Comparison of ENCODE assay signal across 26 cellular contexts in the genomic region with DNA sequence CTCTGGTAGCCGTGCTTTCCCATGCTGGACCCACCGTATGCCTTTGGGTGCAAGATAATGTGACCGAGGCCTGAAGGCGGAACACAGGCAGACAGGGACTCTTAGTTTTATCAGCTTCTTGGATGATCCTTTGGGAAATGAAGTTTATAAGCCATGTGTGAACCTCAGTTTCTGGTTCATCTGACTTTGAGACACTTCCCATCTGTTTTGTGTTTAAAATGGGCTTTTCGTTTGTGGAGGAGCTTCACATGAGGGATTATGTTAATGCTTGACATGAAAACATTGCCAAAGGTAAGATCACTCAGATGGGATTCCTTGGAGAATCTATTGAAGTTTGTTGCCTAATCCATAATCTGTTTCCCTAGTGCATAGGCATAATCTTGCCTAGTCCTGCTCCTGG.
"Had no signal": no experiment of that assay in that cellular context is flagged by ENCODE, and none has a peak within 500 bp of the region (broad histone marks: within the 10 kb centered on the region; RNA-seq: fewer than 3 reads in every experiment).

No MANE protein-coding gene starts in this region.

- H3K36me3 ChIP-seq: adrenal gland, ascending aorta, brain microvascular endothelial cell, heart right ventricle, left lung, lower lobe of right lung, pancreas, prostate gland, thoracic aorta, uterus had no signal

- H3K27ac ChIP-seq: ascending aorta, brain microvascular endothelial cell, heart right ventricle, left lung, lower lobe of right lung, pancreas, prostate gland, skin epidermis, thoracic aorta had no signal

- H3K4me1 ChIP-seq: adrenal gland, left lung, lower lobe of right lung, pancreas, prostate gland, uterus had no signal

- DNase-seq: activated CD4-positive, alpha-beta T cell treated with anti-CD3 and anti-CD28 coated beads for 36 hours; activated CD4-positive, alpha-beta T cell treated with anti-CD3 and anti-CD28 coated beads, Interleukin-2, amount 50 U/mL, for 4 hours; activated CD4-positive, CD25-positive, alpha-beta regulatory T cell; activated effector memory CD4-positive, alpha-beta T cell treated with Interleukin-2 at 50 U/mL for 16 hours; activated naive CD4-positive, alpha-beta T cell treated with Interleukin-2 at 50 U/mL for 16 hours; activated T-cell treated with anti-CD3 and anti-CD28 coated beads for 4 hours; cortex of kidney; effector memory CD8-positive, alpha-beta T cell; heart right ventricle; left lung; lower lobe of right lung; mucosa of descending colon; pancreas; retina; stimulated activated CD4-positive, alpha-beta T cell treated with anti-CD3 and anti-CD28 coated beads, Interleukin-1b, Interleukin-23, amount 100 ng/mL, for 48 hours; stimulated activated naive CD4-positive, alpha-beta T cell treated with Interleukin-2 at 50 U/mL for 16 hours; uterus had no signal

- H3K9me3 ChIP-seq: adrenal gland, ascending aorta, left lung, lower lobe of right lung, mucosa of descending colon, prostate gland, thoracic aorta, uterus had no signal

- H3K27me3 ChIP-seq: adrenal gland, ascending aorta, brain microvascular endothelial cell, left lung, pancreas, uterus had no signal

- H3K4me3 Mint-ChIP-seq: activated CD4-positive, alpha-beta T cell treated with anti-CD3 and anti-CD28 coated beads for 36 hours; activated naive CD8-positive, alpha-beta T cell; effector memory CD8-positive, alpha-beta T cell; type B pancreatic cell had no signal

- H3K4me1 Mint-ChIP-seq: activated CD4-positive, alpha-beta T cell treated with anti-CD3 and anti-CD28 coated beads for 36 hours had no signal

- ATAC-seq: activated CD4-positive, alpha-beta T cell treated with anti-CD3 and anti-CD28 coated beads for 36 hours; effector memory CD8-positive, alpha-beta T cell; lower lobe of right lung; mucosa of descending colon; pancreas; sciatic nerve had no signal

- H3K27me3 Mint-ChIP-seq: type B pancreatic cell had no signal

- H3K4me3 ChIP-seq: adrenal gland, ascending aorta, heart right ventricle, left lung, lower lobe of right lung, mucosa of descending colon, pancreas, prostate gland, skin epidermis, thoracic aorta, uterus had no signal

- H3K27ac Mint-ChIP-seq: activated CD4-positive, alpha-beta T cell treated with anti-CD3 and anti-CD28 coated beads for 36 hours; activated naive CD8-positive, alpha-beta T cell; effector memory CD8-positive, alpha-beta T cell; type B pancreatic cell had no signal

- H3K36me3 Mint-ChIP-seq: activated naive CD8-positive, alpha-beta T cell had no signal
